Comparison of ENCODE assay signal across 20 cellular contexts in genomic region chr17:81980122-81980521, GRCh38. TPM values are rescaled to one million over a fixed set of nuclear protein-coding genes. Genes with fewer than 3 reads are reported as not detected.
A peak's percentile ranks its signal among the peaks of the same experiment; 100 is the strongest.
DNase-seq lines count a peak whose midpoint lies in the region; ATAC-seq and TF ChIP-seq lines count a peak whose summit lies in the region.
"Had no signal": no experiment of that assay in that cellular context is flagged by ENCODE, and none has a peak within 500 bp of the region (broad histone marks: within the 10 kb centered on the region; RNA-seq: fewer than 3 reads in every experiment).

No MANE protein-coding gene starts in this region.

- peak overlapping the region; percentile 79 for H3K4me3 Mint-ChIP-seq in activated T-cell treated with anti-CD3 and anti-CD28 coated beads, Interleukin-2, amount 50 U/mL, for 4 hours
- H3K4me3 Mint-ChIP-seq in activated T-cell treated with anti-CD3 and anti-CD28 coated beads, Interleukin-2, amount 50 U/mL, for 72 hours = peak overlapping the region in 1 of 2 donors; percentile 33
- H3K4me3 Mint-ChIP-seq in dendritic cell treated with granulocyte-macrophage colony-stimulating factor and Interleukin-4, amounts not matched to agents 40 ng/mL and 50 ng/mL, for 4 days = no peak overlapping the region

- H3K4me3 ChIP-seq in MM.1S (ENCODE audit: low read length) (no peak overlapping the region), trophoblast cell (ENCODE audit: low read depth, low read length) (no peak overlapping the region)
- H3K4me3 ChIP-seq: gastrocnemius medialis, sigmoid colon, SJSA1, upper lobe of right lung had no signal

- peaks cover 9% of the 10 kb centered on the region for H3K36me3 Mint-ChIP-seq in activated T-cell treated with anti-CD3 and anti-CD28 coated beads, Interleukin-2, amount 50 U/mL, for 4 hours (ENCODE audit: insufficient read depth)
- peaks cover 2% of the 10 kb centered on the region in 2 donors for H3K36me3 Mint-ChIP-seq in activated T-cell treated with anti-CD3 and anti-CD28 coated beads, Interleukin-2, amount 50 U/mL, for 72 hours (ENCODE audit: insufficient read depth in 2 of 2)
- H3K36me3 Mint-ChIP-seq in dendritic cell treated with granulocyte-macrophage colony-stimulating factor and Interleukin-4, amounts not matched to agents 40 ng/mL and 50 ng/mL, for 4 days (ENCODE audit: low read depth) = peaks cover 63% of the 10 kb centered on the region

- no peak overlapping the region for H3K27ac ChIP-seq in MM.1S (ENCODE audit: low read length)
- H3K27ac ChIP-seq in trophoblast cell (ENCODE audit: low read depth, low read length) = peak overlapping the region; percentile 28
- H3K27ac ChIP-seq: sigmoid colon, SJSA1, upper lobe of right lung had no signal

- H4K20me1 ChIP-seq in MM.1S (ENCODE audit: insufficient read depth, low read length) = no peaks in the 10 kb centered on the region

- TF ChIP-seq CTCF in MM.1S (IDR thresholded peaks at IDR 0.05; ENCODE audit: low read length) = no peak

- peaks cover 9% of the 10 kb centered on the region; the same call in 1 of the 2 replicates for H3K79me2 ChIP-seq in MM.1S (ENCODE audit: low read length)
- H3K79me2 ChIP-seq in trophoblast cell (ENCODE audit: control insufficient read depth, insufficient read depth, low read length, poor library complexity) = peaks cover 10% of the 10 kb centered on the region

- no CpG with 5 or more reads among the region's 4 CpGs for WGBS in trophoblast cell (ENCODE audit: extremely low coverage, insufficient coverage, insufficient read length)

- H4K8ac ChIP-seq in trophoblast cell (ENCODE audit: low read depth, low read length) = no peak overlapping the region

- peaks cover 26% of the 10 kb centered on the region for H3K79me1 ChIP-seq in trophoblast cell (ENCODE audit: low read length)

- H4K12ac ChIP-seq in trophoblast cell (ENCODE audit: low read depth, low read length) = no peak overlapping the region

- no peaks in the 10 kb centered on the region for H3K9me2 ChIP-seq in MM.1S (replicated peaks; ENCODE audit: insufficient read depth, low read length)

- no peak overlapping the region for H3K18ac ChIP-seq in trophoblast cell (ENCODE audit: low read length)

- H3K27ac Mint-ChIP-seq in activated T-cell treated with anti-CD3 and anti-CD28 coated beads, Interleukin-2, amount 50 U/mL, for 72 hours = no peak overlapping the region
- peak overlapping the region; percentile 51 for H3K27ac Mint-ChIP-seq in dendritic cell treated with granulocyte-macrophage colony-stimulating factor and Interleukin-4, amounts not matched to agents 40 ng/mL and 50 ng/mL, for 4 days
- H3K27ac Mint-ChIP-seq: stimulated activated naive CD8-positive, alpha-beta T cell treated with anti-CD3 and anti-CD28 coated beads, Interleukin-15, amount 100 ng/mL, for 72 hours had no signal

- no peaks in the 10 kb centered on the region for H3K9me3 Mint-ChIP-seq in activated T-cell treated with anti-CD3 and anti-CD28 coated beads, Interleukin-2, amount 50 U/mL, for 4 hours
- no peaks in the 10 kb centered on the region for H3K9me3 Mint-ChIP-seq in activated T-cell treated with anti-CD3 and anti-CD28 coated beads, Interleukin-2, amount 50 U/mL, for 72 hours
- no peaks in the 10 kb centered on the region for H3K9me3 Mint-ChIP-seq in dendritic cell treated with granulocyte-macrophage colony-stimulating factor and Interleukin-4, amounts not matched to agents 40 ng/mL and 50 ng/mL, for 4 days
- H3K9me3 Mint-ChIP-seq: stimulated activated naive CD8-positive, alpha-beta T cell treated with anti-CD3 and anti-CD28 coated beads, Interleukin-15, amount 100 ng/mL, for 72 hours had no signal

- H3K27me3 ChIP-seq in MM.1S (replicated peaks; ENCODE audit: insufficient read depth, low read length) (peaks cover 9% of the 10 kb centered on the region), trophoblast cell (ENCODE audit: insufficient read depth, low read length) (no peaks in the 10 kb centered on the region)
- H3K27me3 ChIP-seq: gastrocnemius medialis, sigmoid colon, SJSA1, upper lobe of right lung had no signal

- peak overlapping the region; percentile 37 for H2BK12ac ChIP-seq in trophoblast cell (ENCODE audit: low read length)

- H2AK5ac ChIP-seq in trophoblast cell (ENCODE audit: low read length) = peak overlapping the region; percentile 18

- peak overlapping the region; percentile 36 for H2BK5ac ChIP-seq in trophoblast cell (ENCODE audit: low read depth, low read length, poor library complexity)

- no peaks in the 10 kb centered on the region for H3K9me3 ChIP-seq in MM.1S (replicated peaks; ENCODE audit: insufficient read depth, low read length)
- H3K9me3 ChIP-seq in trophoblast cell (ENCODE audit: insufficient read depth, low read depth, low read length) = peaks cover 5% of the 10 kb centered on the region
- H3K9me3 ChIP-seq: gastrocnemius medialis, sigmoid colon, SJSA1, upper lobe of right lung had no signal

- H3K36me3 ChIP-seq in MM.1S (replicated peaks; ENCODE audit: insufficient read depth, low read length) (no peaks in the 10 kb centered on the region), trophoblast cell (ENCODE audit: control insufficient read depth in 1 of 2, insufficient read depth in 2 of 2, low read length in 2 of 2) (peaks cover 6 to 15% of the 10 kb centered on the region in 2 experiments)

- H3K4me2 ChIP-seq in MM.1S (ENCODE audit: low read depth, low read length) (peak overlapping the region; percentile 6; the same call in 1 of the 2 replicates), trophoblast cell (ENCODE audit: low read length) (no peak overlapping the region)

- no peak overlapping the region for H3K9ac ChIP-seq in MM.1S (ENCODE audit: low read length)
- no peak overlapping the region for H3K9ac ChIP-seq in trophoblast cell (ENCODE audit: low read length)

- peaks cover 11% of the 10 kb centered on the region; the same call in 1 of the 2 replicates for H3F3A ChIP-seq in MM.1S (ENCODE audit: insufficient read depth, low read length)

- H2BK120ac ChIP-seq in trophoblast cell (ENCODE audit: insufficient read depth, low read length, poor library complexity) = no peak overlapping the region

- H3K4ac ChIP-seq in trophoblast cell (ENCODE audit: low read depth, low read length) = no peak overlapping the region

- H3K23ac ChIP-seq in trophoblast cell (ENCODE audit: low read length) = no peak overlapping the region

- no peak overlapping the region for H3K14ac ChIP-seq in trophoblast cell (ENCODE audit: low read length)

- intact Hi-C loops in dendritic cell treated with granulocyte-macrophage colony-stimulating factor and Interleukin-4, amounts not matched to agents 40 ng/mL and 50 ng/mL, for 4 days (cut with micrococcal nuclease) = no loop called here

- H3K4me1 ChIP-seq in MM.1S (ENCODE audit: low read length) = peaks cover 13% of the 10 kb centered on the region
- peaks cover 32 to 41% of the 10 kb centered on the region in 2 experiments for H3K4me1 ChIP-seq in trophoblast cell (ENCODE audit: control insufficient read depth in 1 of 2, insufficient read depth in 2 of 2, low read length in 2 of 2)

- DNase-seq in activated T-cell treated with anti-CD3 and anti-CD28 coated beads, Interleukin-2, amount 50 U/mL, for 4 hours = no peak
- DNase-seq in activated T-cell treated with anti-CD3 and anti-CD28 coated beads, Interleukin-2, amount 50 U/mL, for 72 hours = no peak
- DNase-seq in MM.1S = no peak
- DNase-seq in trophoblast cell = peak in 1 of 2 donors; percentile 28
- no peak for DNase-seq in NCI-H1436 (lab: John Stamatoyannopoulos, UW)
- no peak for DNase-seq in midbrain (lab: John Stamatoyannopoulos, UW)
- DNase-seq in T-helper 1 cell = no peak
- DNase-seq: gastrocnemius medialis; NCI-H2107; NCI-H748 treated with DMSO at 0.1 percent for 48 hours; occipital lobe; PC-3; sigmoid colon; stimulated activated naive CD8-positive, alpha-beta T cell treated with anti-CD3 and anti-CD28 coated beads, Interleukin-15, amount 100 ng/mL, for 72 hours; upper lobe of right lung had no signal

- H4K91ac ChIP-seq in trophoblast cell (ENCODE audit: low read depth, low read length) = peak overlapping the region; percentile 59

- H3K4me1 Mint-ChIP-seq in activated T-cell treated with anti-CD3 and anti-CD28 coated beads, Interleukin-2, amount 50 U/mL, for 4 hours (ENCODE audit: low read depth) = peaks cover 43% of the 10 kb centered on the region
- H3K4me1 Mint-ChIP-seq in activated T-cell treated with anti-CD3 and anti-CD28 coated beads, Interleukin-2, amount 50 U/mL, for 72 hours (ENCODE audit: low read depth) = peaks cover 40% of the 10 kb centered on the region
- peaks cover 61% of the 10 kb centered on the region for H3K4me1 Mint-ChIP-seq in dendritic cell treated with granulocyte-macrophage colony-stimulating factor and Interleukin-4, amounts not matched to agents 40 ng/mL and 50 ng/mL, for 4 days (ENCODE audit: low read depth)

- no peaks in the 10 kb centered on the region for H3K27me3 Mint-ChIP-seq in activated T-cell treated with anti-CD3 and anti-CD28 coated beads, Interleukin-2, amount 50 U/mL, for 4 hours (ENCODE audit: low read depth)
- no peaks in the 10 kb centered on the region for H3K27me3 Mint-ChIP-seq in activated T-cell treated with anti-CD3 and anti-CD28 coated beads, Interleukin-2, amount 50 U/mL, for 72 hours (ENCODE audit: low read depth)
- peaks cover 7% of the 10 kb centered on the region for H3K27me3 Mint-ChIP-seq in dendritic cell treated with granulocyte-macrophage colony-stimulating factor and Interleukin-4, amounts not matched to agents 40 ng/mL and 50 ng/mL, for 4 days
- H3K27me3 Mint-ChIP-seq: stimulated activated naive CD8-positive, alpha-beta T cell treated with anti-CD3 and anti-CD28 coated beads, Interleukin-15, amount 100 ng/mL, for 72 hours had no signal

- no peak for ATAC-seq in activated T-cell treated with anti-CD3 and anti-CD28 coated beads, Interleukin-2, amount 50 U/mL, for 4 hours
- no peak for ATAC-seq in activated T-cell treated with anti-CD3 and anti-CD28 coated beads, Interleukin-2, amount 50 U/mL, for 72 hours (replicated peaks in 1 of 2)
- ATAC-seq: gastrocnemius medialis; PC-3; stimulated activated naive CD8-positive, alpha-beta T cell treated with anti-CD3 and anti-CD28 coated beads, Interleukin-15, amount 100 ng/mL, for 72 hours had no signal

- H2AFZ ChIP-seq in MM.1S (ENCODE audit: low read length) = no peak overlapping the region
- no peak overlapping the region for H2AFZ ChIP-seq in trophoblast cell (ENCODE audit: insufficient read depth, low read length, poor library complexity)

RNA-seq across cellular contexts. Expression of gene ASPSCR1, which starts 2.7 kb away (rescaled TPM):
- total RNA-seq in activated T-cell treated with anti-CD3 and anti-CD28 coated beads, Interleukin-2, amount 50 U/mL, for 4 hours = 10 to 100 TPM; 41.4 to 41.9 (median 41.6) TPM
- total RNA-seq in activated T-cell treated with anti-CD3 and anti-CD28 coated beads, Interleukin-2, amount 50 U/mL, for 72 hours = 10 to 100 TPM; 32.0 to 34.2 TPM
- polyA plus RNA-seq in trophoblast cell (2013) = 12.8 and 13.1 TPM in 2 replicates

RNA-seq across cellular contexts. Expression of gene NOTUM, which starts 19.1 kb away (rescaled TPM):
- under 1 TPM; 0.40 to 0.56 (median 0.41) TPM for total RNA-seq in activated T-cell treated with anti-CD3 and anti-CD28 coated beads, Interleukin-2, amount 50 U/mL, for 4 hours
- total RNA-seq in activated T-cell treated with anti-CD3 and anti-CD28 coated beads, Interleukin-2, amount 50 U/mL, for 72 hours = 1 to 10 TPM in 1 of 2 donors, under 1 TPM in 1; 0.76 to 1.4 TPM
- 8.7 and 9.0 TPM in 2 replicates for polyA plus RNA-seq in trophoblast cell (2013)
- total RNA-seq: A673, PC-3, sigmoid colon had no signal

RNA-seq across cellular contexts. Expression of gene MYADML2, which starts 33.1 kb away (rescaled TPM):
- total RNA-seq in activated T-cell treated with anti-CD3 and anti-CD28 coated beads, Interleukin-2, amount 50 U/mL, for 4 hours = not detected
- not detected for total RNA-seq in activated T-cell treated with anti-CD3 and anti-CD28 coated beads, Interleukin-2, amount 50 U/mL, for 72 hours
- 0.01 TPM in 1 of 2 replicates, not detected in the other for polyA plus RNA-seq in trophoblast cell (2013)
- total RNA-seq: A673, H4, PC-3, sigmoid colon, SJSA1, upper lobe of right lung had no signal
- polyA plus RNA-seq: esophagus, sigmoid colon had no signal

RNA-seq across cellular contexts. Expression of gene CENPX, which starts 42.6 kb away (rescaled TPM):
- 100 to 1,000 TPM; 145 to 189 (median 183) TPM for total RNA-seq in activated T-cell treated with anti-CD3 and anti-CD28 coated beads, Interleukin-2, amount 50 U/mL, for 4 hours
- 10 to 100 TPM; 32.2 to 44.0 TPM for total RNA-seq in activated T-cell treated with anti-CD3 and anti-CD28 coated beads, Interleukin-2, amount 50 U/mL, for 72 hours
- polyA plus RNA-seq in trophoblast cell (2013) = 38.1 and 38.7 TPM in 2 replicates

RNA-seq across cellular contexts. Expression of gene LRRC45, which starts 43.0 kb away (rescaled TPM):
- total RNA-seq in activated T-cell treated with anti-CD3 and anti-CD28 coated beads, Interleukin-2, amount 50 U/mL, for 4 hours = 10 to 100 TPM; 19.5 to 31.4 (median 30.8) TPM
- total RNA-seq in activated T-cell treated with anti-CD3 and anti-CD28 coated beads, Interleukin-2, amount 50 U/mL, for 72 hours = 10 to 100 TPM; 11.8 to 15.4 TPM
- polyA plus RNA-seq in trophoblast cell (2013) = 7.2 and 7.3 TPM in 2 replicates
